Comparison of ENCODE assay signal across 1 cellular context in genomic region chr1:1135339-1136111, GRCh38.
A peak's percentile ranks its signal among the peaks of the same experiment; 100 is the strongest.
TF ChIP-seq lines count a peak whose summit lies in the region.

No MANE protein-coding gene starts in this region.

TF ChIP-seq in K562, 482 proteins besides CTCF, POLR2A, EP300 and RAD21 (continued from another document and continues in another):
- TF ChIP-seq UBTF (IDR thresholded peaks at IDR 0.05; ENCODE audit: borderline replicate concordance in 1 of 2, low read depth in 2 of 2, low read length in 2 of 2) (no peak), BCOR (IDR thresholded peaks at IDR 0.05) (no peak), FOXK1 (CRISPR knock-in tag; IDR thresholded peaks at IDR 0.05; ENCODE audit: borderline replicate concordance) (no peak), PRPF4 (IDR thresholded peaks at IDR 0.05; ENCODE audit: insufficient read depth, low read depth, low read length, poor library complexity, severe bottlenecking) (no peak), ZNF3 (CRISPR knock-in tag; IDR thresholded peaks at IDR 0.05) (no peak), HMG20A (CRISPR knock-in tag; conservative IDR thresholded peaks at IDR 0.05) (no peak), XRCC4 (IDR thresholded peaks at IDR 0.05; ENCODE audit: extremely low read depth, insufficient read depth, insufficient read length) (no peak), SOX6 (IDR thresholded peaks at IDR 0.05) (peak; percentile 48; the same call in 1 of the 2 replicates), POLR3G (IDR thresholded peaks at IDR 0.05; ENCODE audit: extremely low read depth, insufficient read length, insufficient replicate concordance) (no peak), ZNF263 (CRISPR knock-in tag; IDR thresholded peaks at IDR 0.05; ENCODE audit: borderline replicate concordance) (no peak), NFXL1 (CRISPR knock-in tag; IDR thresholded peaks at IDR 0.05) (no peak), JUNB (CRISPR knock-in tag; conservative IDR thresholded peaks at IDR 0.05) (no peak), SRSF3 (IDR thresholded peaks at IDR 0.05; ENCODE audit: insufficient read depth, low read length) (no peak), ZC3H11A (IDR thresholded peaks at IDR 0.05; ENCODE audit: low read depth, low read length) (no peak), MEIS2 (IDR thresholded peaks at IDR 0.05; ENCODE audit: partially characterized antibody) (no peak), ZBTB17 (CRISPR knock-in tag; IDR thresholded peaks at IDR 0.05) (no peak), MITF (IDR thresholded peaks at IDR 0.05) (no peak), BCL6 (CRISPR knock-in tag; IDR thresholded peaks at IDR 0.05) (no peak), JUND (IDR thresholded peaks at IDR 0.05; ENCODE audit: borderline replicate concordance, low read depth, low read length) (no peak), JUND (tag; IDR thresholded peaks at IDR 0.05; ENCODE audit: borderline replicate concordance, low read depth, low read length) (no peak), MEF2D (tag; conservative IDR thresholded peaks at IDR 0.05; ENCODE audit: low read depth) (peak; percentile 85), HDAC8 (tag; IDR thresholded peaks at IDR 0.05) (peak; percentile 89), NEUROD1 (IDR thresholded peaks at IDR 0.05; ENCODE audit: borderline replicate concordance, low read depth, low read length, partially characterized antibody) (no peak), PCBP1 (IDR thresholded peaks at IDR 0.05; ENCODE audit: low read depth, low read length, poor library complexity, severe bottlenecking) (no peak), XRCC5 (IDR thresholded peaks at IDR 0.05; ENCODE audit: low read depth, low read length) (no peak), ZBTB5 (IDR thresholded peaks at IDR 0.05) (no peak), SIN3B (IDR thresholded peaks at IDR 0.05; ENCODE audit: low read depth) (no peak), CUX1 (CRISPR knock-in tag; IDR thresholded peaks at IDR 0.05) (no peak), CBX8 (IDR thresholded peaks at IDR 0.05; ENCODE audit: borderline replicate concordance, extremely low read depth, low read depth, low read length, poor library complexity, severe bottlenecking) (no peak), ZNF57 (CRISPR knock-in tag; IDR thresholded peaks at IDR 0.05) (no peak), ZNF174 (CRISPR knock-in tag; IDR thresholded peaks at IDR 0.05) (no peak), NR4A1 (CRISPR knock-in tag; IDR thresholded peaks at IDR 0.05) (no peak), NR4A1 (tag; IDR thresholded peaks at IDR 0.05) (peak; percentile 95), ZNF12 (CRISPR knock-in tag; IDR thresholded peaks at IDR 0.05) (no peak), ZSCAN29 (IDR thresholded peaks at IDR 0.05) (no peak), ZMIZ1 (IDR thresholded peaks at IDR 0.05; ENCODE audit: low read depth in 2 of 2, low read length in 2 of 2) (no peak), CBX2 (IDR thresholded peaks at IDR 0.05; ENCODE audit: insufficient read depth, low read length, poor library complexity, severe bottlenecking) (no peak), RBM39 (optimal IDR thresholded peaks at IDR 0.05; ENCODE audit: low read depth, low read length) (no peak), THRA (IDR thresholded peaks at IDR 0.05) (no peak), MTA2 (IDR thresholded peaks at IDR 0.05; ENCODE audit: low read depth) (no peak), KAT7 (CRISPR knock-in tag; IDR thresholded peaks at IDR 0.05; ENCODE audit: borderline replicate concordance) (no peak), ZNF253 (CRISPR knock-in tag; conservative IDR thresholded peaks at IDR 0.05) (no peak), SUPT5H (IDR thresholded peaks at IDR 0.05) (no peak), ZKSCAN3 (CRISPR knock-in tag; IDR thresholded peaks at IDR 0.05) (no peak), ATF1 (CRISPR knock-in tag; IDR thresholded peaks at IDR 0.05) (no peak), ATF1 (tag; IDR thresholded peaks at IDR 0.05) (no peak)
- TF ChIP-seq, protein P1, sequence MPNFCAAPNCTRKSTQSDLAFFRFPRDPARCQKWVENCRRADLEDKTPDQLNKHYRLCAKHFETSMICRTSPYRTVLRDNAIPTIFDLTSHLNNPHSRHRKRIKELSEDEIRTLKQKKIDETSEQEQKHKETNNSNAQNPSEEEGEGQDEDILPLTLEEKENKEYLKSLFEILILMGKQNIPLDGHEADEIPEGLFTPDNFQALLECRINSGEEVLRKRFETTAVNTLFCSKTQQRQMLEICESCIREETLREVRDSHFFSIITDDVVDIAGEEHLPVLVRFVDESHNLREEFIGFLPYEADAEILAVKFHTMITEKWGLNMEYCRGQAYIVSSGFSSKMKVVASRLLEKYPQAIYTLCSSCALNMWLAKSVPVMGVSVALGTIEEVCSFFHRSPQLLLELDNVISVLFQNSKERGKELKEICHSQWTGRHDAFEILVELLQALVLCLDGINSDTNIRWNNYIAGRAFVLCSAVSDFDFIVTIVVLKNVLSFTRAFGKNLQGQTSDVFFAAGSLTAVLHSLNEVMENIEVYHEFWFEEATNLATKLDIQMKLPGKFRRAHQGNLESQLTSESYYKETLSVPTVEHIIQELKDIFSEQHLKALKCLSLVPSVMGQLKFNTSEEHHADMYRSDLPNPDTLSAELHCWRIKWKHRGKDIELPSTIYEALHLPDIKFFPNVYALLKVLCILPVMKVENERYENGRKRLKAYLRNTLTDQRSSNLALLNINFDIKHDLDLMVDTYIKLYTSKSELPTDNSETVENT (CRISPR knock-in tag; IDR thresholded peaks at IDR 0.05) = no peak
- TF ChIP-seq, protein P2, sequence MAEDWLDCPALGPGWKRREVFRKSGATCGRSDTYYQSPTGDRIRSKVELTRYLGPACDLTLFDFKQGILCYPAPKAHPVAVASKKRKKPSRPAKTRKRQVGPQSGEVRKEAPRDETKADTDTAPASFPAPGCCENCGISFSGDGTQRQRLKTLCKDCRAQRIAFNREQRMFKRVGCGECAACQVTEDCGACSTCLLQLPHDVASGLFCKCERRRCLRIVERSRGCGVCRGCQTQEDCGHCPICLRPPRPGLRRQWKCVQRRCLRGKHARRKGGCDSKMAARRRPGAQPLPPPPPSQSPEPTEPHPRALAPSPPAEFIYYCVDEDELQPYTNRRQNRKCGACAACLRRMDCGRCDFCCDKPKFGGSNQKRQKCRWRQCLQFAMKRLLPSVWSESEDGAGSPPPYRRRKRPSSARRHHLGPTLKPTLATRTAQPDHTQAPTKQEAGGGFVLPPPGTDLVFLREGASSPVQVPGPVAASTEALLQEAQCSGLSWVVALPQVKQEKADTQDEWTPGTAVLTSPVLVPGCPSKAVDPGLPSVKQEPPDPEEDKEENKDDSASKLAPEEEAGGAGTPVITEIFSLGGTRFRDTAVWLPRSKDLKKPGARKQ (CRISPR knock-in tag; IDR thresholded peaks at IDR 0.05) = no peak
